ENCODE assay signal across 27 cellular contexts in genomic region chr11:86692746-86693145, GRCh38.
"Had no signal": no experiment of that assay in that cellular context is flagged by ENCODE, and none has a peak within 500 bp of the region (broad histone marks: within the 10 kb centered on the region; RNA-seq: fewer than 3 reads in every experiment).

No MANE protein-coding gene starts in this region.

- H3K4me3 ChIP-seq: body of pancreas, cardiac muscle cell, heart right ventricle, left lung, lower lobe of right lung, neural progenitor cell, right atrium auricular region, thoracic aorta, uterus had no signal

- ATAC-seq: activated CD8-positive, alpha-beta T cell treated with anti-CD3 and anti-CD28 coated beads for 36 hours; activated naive CD4-positive, alpha-beta T cell treated with anti-CD3 and anti-CD28 coated beads, Interleukin-2, amount 50 U/mL, for 72 hours; activated T-cell treated with anti-CD3 and anti-CD28 coated beads, Interleukin-2, amount 50 U/mL, for 4 hours; activated T-helper 17 cell treated with anti-CD3 and anti-CD28 coated beads, Interleukin-2, amount 50 U/mL, for 72 hours; body of pancreas; esophagus mucosa; heart right ventricle; left lung; lower lobe of right lung; natural killer cell; stimulated activated naive CD8-positive, alpha-beta T cell treated with anti-CD3 and anti-CD28 coated beads, Interleukin-15, Interleukin-2, amounts not matched to agents 100 U/mL and 50 U/mL, for 24 hours had no signal

- FAIRE-seq: endothelial cell of umbilical vein had no signal

- DNase-seq: activated B cell treated with CpG ODN at 0.5 μM for 24 hours; activated CD4-positive, alpha-beta T cell treated with anti-CD3 and anti-CD28 coated beads, Interleukin-2, amount 50 U/mL, for 1 hour; activated CD8-positive, alpha-beta T cell treated with anti-CD3 and anti-CD28 coated beads for 36 hours; activated naive CD4-positive, alpha-beta T cell; activated T-cell treated with anti-CD3 and anti-CD28 coated beads, Interleukin-2, amount 50 U/mL, for 4 hours; anterior cingulate cortex; body of pancreas; cortex of kidney; heart right ventricle; left lung; lower lobe of right lung; mesenchymal stem cell; natural killer cell; occipital lobe; stimulated activated CD4-positive, alpha-beta T cell treated with anti-CD3 and anti-CD28 coated beads, Interleukin-2, amount 100 ng/mL, for 48 hours; stimulated activated naive CD8-positive, alpha-beta T cell treated with anti-CD3 and anti-CD28 coated beads, Interleukin-15, Interleukin-2, amounts not matched to agents 100 U/mL and 50 U/mL, for 24 hours; T-helper 1 cell; uterus had no signal

- H3K9me3 ChIP-seq: body of pancreas, heart right ventricle, left lung, lower lobe of right lung, right atrium auricular region, thoracic aorta, uterus had no signal

- H3K36me3 ChIP-seq: cardiac muscle cell, heart right ventricle, left lung, lower lobe of right lung, neural progenitor cell, right atrium auricular region, thoracic aorta, uterus had no signal

- H3K4me1 ChIP-seq: uterus had no signal

- H3K27me3 ChIP-seq: body of pancreas, cardiac muscle cell, foreskin keratinocyte, heart right ventricle, left lung, neural progenitor cell, right atrium auricular region, uterus had no signal

- H3K27ac ChIP-seq: body of pancreas, cardiac muscle cell, foreskin keratinocyte, heart right ventricle, left lung, lower lobe of right lung, neural progenitor cell, right atrium auricular region, thoracic aorta, uterus had no signal
